ENCODE assay signal across 17 cellular contexts in the genomic region with DNA sequence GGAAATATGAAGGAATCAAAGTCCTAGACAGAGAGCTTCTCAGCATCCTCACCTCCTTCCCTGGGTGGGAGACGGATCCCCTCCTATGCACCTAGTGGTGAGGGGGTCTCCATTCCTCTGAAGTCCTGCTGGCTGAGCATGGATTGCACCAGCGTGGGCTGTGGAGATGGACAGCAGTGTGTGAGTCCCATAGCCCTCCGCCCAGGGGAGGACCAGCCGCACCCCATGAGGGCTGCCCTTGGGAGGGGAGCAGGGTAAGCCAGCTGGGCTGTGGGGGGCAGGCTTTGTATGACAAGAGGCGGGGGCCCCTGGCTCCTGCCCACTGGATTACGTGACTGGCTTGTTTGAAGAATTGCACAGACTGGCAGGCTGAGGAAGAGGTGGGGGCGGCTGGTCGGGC.
"Had no signal": no experiment of that assay in that cellular context is flagged by ENCODE, and none has a peak within 500 bp of the region (broad histone marks: within the 10 kb centered on the region; RNA-seq: fewer than 3 reads in every experiment).

No MANE protein-coding gene starts in this region.

- DNase-seq: dermis blood vessel endothelial cell; dorsolateral prefrontal cortex; effector CD4-positive, alpha-beta T cell; effector memory CD8-positive, alpha-beta T cell; foreskin keratinocyte; heart left ventricle; hippocampal formation; left cardiac atrium; left lung; left ventricle myocardium superior; lower lobe of right lung; mesenchymal stem cell; mucosa of descending colon had no signal

- H3K4me3 Mint-ChIP-seq: effector memory CD8-positive, alpha-beta T cell; mesothelial cell of epicardium had no signal

- H3K4me1 Mint-ChIP-seq: mesothelial cell of epicardium had no signal

- H3K36me3 Mint-ChIP-seq: mesothelial cell of epicardium had no signal

- H3K4me3 ChIP-seq: coronary artery, dorsolateral prefrontal cortex, esophagus muscularis mucosa, gastroesophageal sphincter, heart left ventricle, left lung, lower lobe of right lung, mucosa of descending colon had no signal

- H3K4me1 ChIP-seq: esophagus muscularis mucosa, foreskin keratinocyte, gastroesophageal sphincter, heart left ventricle, left lung, lower lobe of right lung had no signal

- H3K36me3 ChIP-seq: esophagus muscularis mucosa, gastroesophageal sphincter, heart left ventricle, left lung, lower lobe of right lung had no signal

- H3K9me3 Mint-ChIP-seq: effector memory CD8-positive, alpha-beta T cell; mesothelial cell of epicardium had no signal

- H3K27me3 ChIP-seq: foreskin keratinocyte had no signal

- H3K27ac ChIP-seq: coronary artery, dorsolateral prefrontal cortex, esophagus muscularis mucosa, foreskin keratinocyte, gastroesophageal sphincter, heart left ventricle, left lung, lower lobe of right lung had no signal

- ATAC-seq: effector memory CD8-positive, alpha-beta T cell; foreskin keratinocyte; gastroesophageal sphincter; heart left ventricle; left cardiac atrium; left lung; left ventricle myocardium superior; mucosa of descending colon had no signal

- H3K9me3 ChIP-seq: esophagus muscularis mucosa, gastroesophageal sphincter, heart left ventricle, left lung, lower lobe of right lung, mucosa of descending colon had no signal

- H3K27ac Mint-ChIP-seq: effector memory CD8-positive, alpha-beta T cell; mesothelial cell of epicardium had no signal
